Comparison of ENCODE assay signal across 9 cellular contexts in the genomic region with DNA sequence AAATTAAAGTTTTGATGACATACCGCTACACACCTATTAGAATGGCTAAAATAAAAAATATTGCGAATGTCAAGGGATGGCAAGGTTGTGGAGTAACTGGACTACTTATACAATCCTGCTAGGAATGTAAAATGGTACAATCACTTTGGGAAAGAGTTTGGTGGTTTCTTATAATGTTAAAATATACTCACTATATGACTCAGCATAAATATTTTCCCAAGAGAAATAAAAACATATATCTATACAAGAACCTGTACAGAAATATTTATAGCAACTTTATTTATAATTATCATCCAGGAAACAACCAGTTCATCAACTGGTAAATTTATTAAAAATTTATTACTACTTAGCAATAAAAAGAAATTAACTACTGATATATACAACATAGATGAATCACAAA.
"Had no signal": no experiment of that assay in that cellular context is flagged by ENCODE, and none has a peak within 500 bp of the region (broad histone marks: within the 10 kb centered on the region; RNA-seq: fewer than 3 reads in every experiment).

No MANE protein-coding gene starts in this region.

- ATAC-seq: HCT116 had no signal

- H3K4me3 Mint-ChIP-seq: HFFc6, IgD-negative memory B cell had no signal

- H3K9me3 Mint-ChIP-seq: HFFc6, IgD-negative memory B cell had no signal

- H3K27me3 Mint-ChIP-seq: IgD-negative memory B cell had no signal

- DNase-seq: GM23248, GOT3, H7, HFFc6, KG1 had no signal

- H3K36me3 ChIP-seq: HAP-1 had no signal

- H3K27ac ChIP-seq: GM23248, HL-60 had no signal

- H3K9ac ChIP-seq: GM23248 had no signal

- H3K4me3 ChIP-seq: GM23248, HAP-1 had no signal

- H3K27ac Mint-ChIP-seq: HFFc6 had no signal

- H3K9me3 ChIP-seq: HAP-1 had no signal

- H2AFZ ChIP-seq: GM23248 had no signal
